ENCODE assay signal across 15 cellular contexts in genomic region chr2:73020657-73021370, GRCh38. TPM values are rescaled to one million over a fixed set of nuclear protein-coding genes. Genes with fewer than 3 reads are reported as not detected.
DNase-seq lines count a peak whose midpoint lies in the region; ATAC-seq and TF ChIP-seq lines count a peak whose summit lies in the region.
"Had no signal": no experiment of that assay in that cellular context is flagged by ENCODE, and none has a peak within 500 bp of the region (broad histone marks: within the 10 kb centered on the region; RNA-seq: fewer than 3 reads in every experiment).

No MANE protein-coding gene starts in this region.

- ATAC-seq in left lobe of liver = peak; percentile 42
- no peak for ATAC-seq in HG02610 (IDR thresholded peaks at IDR 0.05; ENCODE audit: unreplicated experiment)

- intact Hi-C loops in left ventricle myocardium inferior (cut with micrococcal nuclease) = no loop called here

- no peak overlapping the region for H3K27ac ChIP-seq in right atrium auricular region
- H3K27ac ChIP-seq in left ventricle myocardium inferior (replicated peaks) = no peak overlapping the region
- H3K27ac ChIP-seq: tibial artery had no signal

- H3K9me3 ChIP-seq in right atrium auricular region (no peaks in the 10 kb centered on the region), left ventricle myocardium inferior (replicated peaks) (no peaks in the 10 kb centered on the region)
- H3K9me3 ChIP-seq: tibial artery had no signal

- H3K27me3 ChIP-seq in right atrium auricular region = no peaks in the 10 kb centered on the region
- H3K27me3 ChIP-seq in left ventricle myocardium inferior (ENCODE audit: low read depth) = no peaks in the 10 kb centered on the region
- H3K27me3 ChIP-seq: tibial artery had no signal

- peaks cover 6% of the 10 kb centered on the region for H3K36me3 ChIP-seq in right atrium auricular region
- peaks cover 34% of the 10 kb centered on the region for H3K36me3 ChIP-seq in left ventricle myocardium inferior

- TF ChIP-seq CTCF in right atrium auricular region (IDR thresholded peaks at IDR 0.05) = no peak
- no peak for TF ChIP-seq CTCF in left ventricle myocardium inferior (IDR thresholded peaks at IDR 0.05; ENCODE audit: borderline replicate concordance)
- TF ChIP-seq CTCF in astrocyte of the spinal cord (IDR thresholded peaks at IDR 0.05; ENCODE audit: low read depth, low read length) = no peak

- peak; percentile 32 for DNase-seq in right atrium auricular region (ENCODE audit: low spot score)
- DNase-seq in left ventricle myocardium inferior = no peak
- peak; percentile 79 for DNase-seq in astrocyte of the spinal cord (ENCODE audit: low read depth, low spot score)
- peak; percentile 49 for DNase-seq in left lobe of liver (ENCODE audit: low spot score)
- no peak for DNase-seq in NCI-H82 treated with DMSO at 0.1 percent for 48 hours (lab: John Stamatoyannopoulos, UW; ENCODE audit: unreplicated experiment)
- DNase-seq in stimulated activated naive CD4-positive, alpha-beta T cell (lab: John Stamatoyannopoulos, UW) = no peak
- DNase-seq in COLO668 (lab: John Stamatoyannopoulos, UW; ENCODE audit: unreplicated experiment) = no peak
- DNase-seq: activated CD8-positive, alpha-beta memory T cell treated with anti-CD3 and anti-CD28 coated beads, Interleukin-2, amount 50 U/mL, for 4 hours; AML-193; MM.1S; NCI-H524 treated with DMSO at 0.1 percent for 48 hours; stimulated activated CD4-positive, alpha-beta T cell treated with anti-CD3 and anti-CD28 coated beads, Interleukin-4, amount 100 ng/mL, for 4 hours; SW 1271; tibial artery had no signal

- in situ Hi-C loops in astrocyte of the spinal cord (cut with HindIII; ENCODE audit: low sequenced_read_pairs) = no loop called here

- H3K4me1 ChIP-seq in right atrium auricular region = no peaks in the 10 kb centered on the region
- H3K4me1 ChIP-seq in left ventricle myocardium inferior = no peaks in the 10 kb centered on the region

- H3K4me3 ChIP-seq in right atrium auricular region (no peak overlapping the region), left ventricle myocardium inferior (no peak overlapping the region), astrocyte of the spinal cord (ENCODE audit: low read depth, low read length) (no peak overlapping the region)
- H3K4me3 ChIP-seq: tibial artery had no signal

RNA-seq across cellular contexts. Expression of gene SFXN5, which starts 50.7 kb away (rescaled TPM):
- 1 to 10 TPM; 4.5 to 5.8 TPM for total RNA-seq in right atrium auricular region
- total RNA-seq in left ventricle myocardium inferior = 9.9 TPM
- 80.1 TPM for total RNA-seq in left lobe of liver

Comparison
In these comparisons a context has a peak if more than half of its experiments do, and no peak if none do; other contexts are left out.
1. DNase-seq: peak in right atrium auricular region (single experiment), astrocyte of the spinal cord (single experiment) and left lobe of liver (single experiment); none in left ventricle myocardium inferior (single experiment), NCI-H82 treated with DMSO at 0.1 percent for 48 hours (single experiment), stimulated activated naive CD4-positive, alpha-beta T cell (0 of 6) and COLO668 (single experiment).